In genomic region chrX:126658447-126658846, GRCh38 we compare ENCODE assay signal across 18 cellular contexts.
DNase-seq lines count a peak whose midpoint lies in the region; ATAC-seq and TF ChIP-seq lines count a peak whose summit lies in the region.
"Had no signal": no experiment of that assay in that cellular context is flagged by ENCODE, and none has a peak within 500 bp of the region (broad histone marks: within the 10 kb centered on the region; RNA-seq: fewer than 3 reads in every experiment).

No MANE protein-coding gene starts in this region.

- TF ChIP-seq CTCF in PC-3 (conservative IDR thresholded peaks at IDR 0.05; ENCODE audit: low read depth, low read length) (no peak), astrocyte of the spinal cord (IDR thresholded peaks at IDR 0.05; ENCODE audit: low read depth, low read length) (no peak)

- CTCF ChIA-PET in PC-3 (lab: Charles Lee) = no interaction called here

- no peaks in the 10 kb centered on the region for H3K9me2 ChIP-seq in PC-3 (replicated peaks; ENCODE audit: low read length)

- H3K4me3 ChIP-seq in PC-3 (ENCODE audit: low read length) (no peak overlapping the region), astrocyte of the spinal cord (ENCODE audit: low read depth, low read length) (no peak overlapping the region)
- H3K4me3 ChIP-seq: PC-9 had no signal

- H2AFZ ChIP-seq in PC-3 (ENCODE audit: low read length) = no peak overlapping the region
- H2AFZ ChIP-seq: PC-9 had no signal

- peak; percentile 3 for DNase-seq in Caki2 (ENCODE audit: low read depth)
- peak; percentile 66 for DNase-seq in PC-3
- peak; percentile 52 for DNase-seq in astrocyte of the spinal cord (ENCODE audit: low read depth, low spot score)
- peak; percentile 51 for DNase-seq in kidney tubule cell (ENCODE audit: low spot score)
- no peak for DNase-seq in stimulated activated naive CD4-positive, alpha-beta T cell (lab: John Stamatoyannopoulos, UW)
- DNase-seq in NCI-H146 (lab: John Stamatoyannopoulos, UW) = no peak
- DNase-seq: AML-193, COR-L47, DMS153, H9, NCI-H1436, NCI-H2029 treated with DMSO at 0.1 percent for 48 hours, NCI-H2171 treated with DMSO at 0.1 percent for 48 hours, NCI-H446 treated with DMSO at 0.1 percent for 48 hours, PC-9, SHP77 had no signal

- no peak overlapping the region for H3K9ac ChIP-seq in PC-3 (ENCODE audit: low read length)

- H3K4me1 ChIP-seq in PC-3 (ENCODE audit: insufficient read depth, low read length) = no peaks in the 10 kb centered on the region

- H3K79me2 ChIP-seq in PC-3 (ENCODE audit: low read length) = no peaks in the 10 kb centered on the region

- ATAC-seq in PC-3 = peak; percentile 35; the same call in 1 of the 2 replicates
- ATAC-seq in HG02798 (IDR thresholded peaks at IDR 0.05; ENCODE audit: poor library complexity, unreplicated experiment) = no peak

- H3F3A ChIP-seq in PC-3 (ENCODE audit: low read length, unreplicated experiment) = no peaks in the 10 kb centered on the region

- intact Hi-C loops in PC-3 (cut with micrococcal nuclease) = no loop called here

- no peaks in the 10 kb centered on the region for H3K9me3 ChIP-seq in PC-3 (ENCODE audit: low read length)

- no peaks in the 10 kb centered on the region for H3K36me3 ChIP-seq in PC-3 (ENCODE audit: low read depth, low read length)

- no peak overlapping the region for H3K27ac ChIP-seq in PC-3 (ENCODE audit: low read length)
- H3K27ac ChIP-seq: HL-60, PC-9 had no signal

- in situ Hi-C loops in Caki2 (cut with HindIII; ENCODE audit: low pct_unique_long_range_greater_than_20kb, low sequenced_read_pairs) = no loop called here
- in situ Hi-C loops in astrocyte of the spinal cord (cut with HindIII; ENCODE audit: low sequenced_read_pairs) = no loop called here

- BruUV-seq in PC-3 (replicated peaks; lab: Mats Ljungman, UMichigan) = no TSS peak

- H4K20me1 ChIP-seq in PC-3 (ENCODE audit: low read length) = no peaks in the 10 kb centered on the region

- POLR2A ChIA-PET in PC-3 (lab: Charles Lee; ENCODE audit: unreplicated experiment) = no interaction called here

- H3K4me2 ChIP-seq in PC-3 (ENCODE audit: low read length) = no peak overlapping the region
- H3K4me2 ChIP-seq: PC-9 had no signal

- H3K27me3 ChIP-seq in PC-3 (ENCODE audit: low read length) = no peaks in the 10 kb centered on the region

Comparison
In these comparisons a context has a peak if more than half of its experiments do, and no peak if none do; other contexts are left out.
1. DNase-seq: peak in Caki2 (single experiment), PC-3 (single experiment), astrocyte of the spinal cord (single experiment) and kidney tubule cell (single experiment); none in stimulated activated naive CD4-positive, alpha-beta T cell (0 of 6) and NCI-H146 (single experiment).